Comparison of ENCODE assay signal across 8 cellular contexts in the genomic region with DNA sequence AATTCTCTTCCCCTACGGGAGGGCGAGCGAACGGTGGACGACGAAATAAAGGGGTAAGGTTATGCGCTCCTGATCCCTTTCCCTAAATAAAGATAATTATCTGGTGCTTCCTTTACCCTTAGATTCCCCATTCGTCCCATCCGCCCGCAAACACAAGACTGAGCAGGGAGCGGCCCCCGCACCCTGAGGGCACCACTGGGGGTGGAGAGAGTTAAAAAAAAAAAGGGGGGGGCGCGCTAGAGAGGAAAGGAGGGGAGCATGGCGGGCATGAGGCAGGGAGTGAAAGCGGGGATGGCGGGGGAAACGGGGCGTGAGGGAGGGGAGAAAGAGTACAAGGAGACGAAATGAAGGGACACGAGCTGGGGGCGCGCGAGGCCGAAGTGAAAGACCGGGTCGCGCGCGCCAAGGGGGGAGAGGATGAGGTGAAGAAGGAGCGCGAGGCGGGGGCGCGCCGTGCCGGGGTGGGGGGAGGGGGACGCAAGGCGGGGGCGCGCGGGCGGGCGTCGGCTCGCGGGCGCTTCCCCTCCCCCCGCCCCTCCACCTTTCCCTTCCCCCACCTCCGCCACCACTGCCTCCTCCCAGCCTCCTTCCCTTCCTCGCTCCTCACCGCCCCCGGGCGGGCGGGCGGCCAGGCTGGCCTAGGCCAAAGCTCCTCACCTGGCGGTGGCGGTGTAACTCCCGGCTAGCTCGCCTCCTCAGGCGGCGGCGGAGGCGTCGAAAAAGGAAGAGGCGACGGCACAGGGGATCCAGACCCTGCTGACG. TPM values are rescaled to one million over a fixed set of nuclear protein-coding genes. Genes with fewer than 3 reads are reported as not detected.
DNase-seq lines count a peak whose midpoint lies in the region; FAIRE-seq and TF ChIP-seq lines count a peak whose summit lies in the region.

No MANE protein-coding gene starts in this region.

- CTCF ChIA-PET in H1 (lab: Charles Lee; ENCODE audit: partially characterized antibody): interaction anchor here (0.6 to 2.3 kb wide), 8 partner anchors 8 to 295 kb away, joined by 3 to 11 read pairs (median 5); a partner anchor contains a TSS

- in situ Hi-C loops in HAP-1 (cut with MboI; ENCODE audit: low sequenced_read_pairs): no loop called here

- H2BK15ac ChIP-seq in H1 (ENCODE audit: low read length): no peak overlapping the region

- H3K9ac ChIP-seq in Loucy (ENCODE audit: low read depth, low read length, poor library complexity, severe bottlenecking) (peak overlapping the region; percentile 96), H1 (replicated peaks in 1 of 4; ENCODE audit: extremely low read depth in 1 of 4, low read depth in 3 of 4, low read length in 3 of 4) (peak overlapping the region; percentile 62 to 93 (median 78)), muscle layer of colon (ENCODE audit: low read length) (peak overlapping the region; percentile 58), stomach smooth muscle (ENCODE audit: low read length in 2 of 2) (peak overlapping the region; percentile 63 to 80)

- peak overlapping the region; percentile 62 for H3K4me3 ChIP-seq in HAP-1
- peak overlapping the region; percentile 97 for H3K4me3 ChIP-seq in Loucy (ENCODE audit: low read length, poor library complexity, severe bottlenecking)
- peak overlapping the region; percentile 68 to 100 (median 94) for H3K4me3 ChIP-seq in H1 (ENCODE audit: extremely low read depth in 1 of 4, insufficient read depth in 2 of 4, low read depth in 3 of 4, low read length in 4 of 4)
- H3K4me3 ChIP-seq in muscle layer of colon (ENCODE audit: low read depth in 1 of 2, low read length in 2 of 2): peak overlapping the region; percentile 60 to 61
- H3K4me3 ChIP-seq in stomach smooth muscle (ENCODE audit: low read length in 2 of 2): peak overlapping the region; percentile 76 to 90

- H3K23me2 ChIP-seq in H1 (ENCODE audit: low read depth, low read length): peaks cover 20% of the 10 kb centered on the region

- TF ChIP-seq EP300 in H1 (IDR thresholded peaks at IDR 0.05; ENCODE audit: borderline replicate concordance in 1 of 2, low read depth in 2 of 2, low read length in 2 of 2): no peak

- WGBS in H1 (ENCODE audit: extremely low coverage in 1 of 2, insufficient coverage in 1 of 2, insufficient read length in 1 of 2, insufficient replicate concordance in 2 of 2, low coverage in 1 of 2, low lambda C conversion rate in 2 of 2, missing lambda C conversion rate in 1 of 2), 2 experiments: 2% methylated on average over 33 of the region's 68 CpGs; no CpG with 5 or more reads in 1 of the 2 experiments

- 0 out of 4 replicates have a peak, but pooled peaks of 1 of the 2 experiments have one; percentile 11 for TF ChIP-seq RAD21 in H1 (IDR thresholded peaks at IDR 0.05 in 1 of 2, conservative IDR thresholded peaks at IDR 0.05 in 1 of 2; ENCODE audit: low read depth in 2 of 2, low read length in 2 of 2)

- H2BK12ac ChIP-seq in H1 (ENCODE audit: low read depth, low read length): peak overlapping the region; percentile 71; the same call in 1 of the 2 replicates

- H3K9me2 ChIP-seq in Loucy (replicated peaks; ENCODE audit: low read depth, low read length): no peaks in the 10 kb centered on the region

- H3K27me3 ChIP-seq in HAP-1 (ENCODE audit: low read depth) (no peaks in the 10 kb centered on the region), Loucy (ENCODE audit: insufficient read depth, low read length, poor library complexity, severe bottlenecking) (no peaks in the 10 kb centered on the region), H1 (replicated peaks in 1 of 4; ENCODE audit: control insufficient read depth in 3 of 4, extremely low read depth in 1 of 4, insufficient read depth in 3 of 4, low read length in 3 of 4) (no peaks in the 10 kb centered on the region), muscle layer of colon (ENCODE audit: control insufficient read depth in 1 of 2, insufficient read depth in 2 of 2, low read length in 2 of 2) (no peaks in the 10 kb centered on the region), stomach smooth muscle (ENCODE audit: control insufficient read depth in 1 of 2, insufficient read depth in 2 of 2, low read length in 2 of 2) (no peaks in the 10 kb centered on the region)

- H4K91ac ChIP-seq in H1 (replicated peaks; ENCODE audit: insufficient read length, low read length): peak overlapping the region; percentile 84

- H3K79me2 ChIP-seq in Loucy (ENCODE audit: insufficient read depth, low read length) (peaks cover 58% of the 10 kb centered on the region), H1 (ENCODE audit: control insufficient read depth in 1 of 2, insufficient read depth in 2 of 2, low read length in 2 of 2) (peaks cover 34 to 48% of the 10 kb centered on the region in 2 experiments)

- no peak overlapping the region for H3K14ac ChIP-seq in H1 (ENCODE audit: insufficient read length)

- H4K20me1 ChIP-seq in Loucy (ENCODE audit: insufficient read depth, low read length, poor library complexity, severe bottlenecking) (peaks cover 47% of the 10 kb centered on the region), H1 (replicated peaks in 1 of 2; ENCODE audit: control insufficient read depth in 1 of 2, insufficient read depth in 2 of 2, low read length in 2 of 2) (peaks cover 26 to 29% of the 10 kb centered on the region in 2 experiments)

- peak overlapping the region; percentile 94 for H4K5ac ChIP-seq in H1 (ENCODE audit: insufficient read length, low read depth, low read length)

- H2AK5ac ChIP-seq in H1 (ENCODE audit: low read depth, low read length): peak overlapping the region; percentile 43; the same call in 1 of the 2 replicates

- peaks cover 13% of the 10 kb centered on the region for H3K79me1 ChIP-seq in H1 (ENCODE audit: low read depth, low read length)

- H3K36me3 ChIP-seq in HAP-1 (replicated peaks) (peaks cover 9% of the 10 kb centered on the region), Loucy (ENCODE audit: insufficient read depth, low read length) (peaks cover 4% of the 10 kb centered on the region; the same call in 1 of the 2 replicates), H1 (ENCODE audit: control insufficient read depth in 2 of 4, insufficient read depth in 4 of 4, low read length in 3 of 4) (peaks cover 0 to 8% (median 0%) of the 10 kb centered on the region in 4 experiments; a peak in 4 of 8 replicates), muscle layer of colon (ENCODE audit: insufficient read depth, low read length) (peaks cover 3% of the 10 kb centered on the region), stomach smooth muscle (ENCODE audit: control insufficient read depth in 2 of 2, insufficient read depth in 2 of 2, low read length in 2 of 2) (no peaks in the 10 kb centered on the region)

- FAIRE-seq in H1 (lab: Jason Lieb, UNC): no peak

- DNase-seq in SIG-M5 treated with dmso at 0.1 percent for 504 hours (lab: John Stamatoyannopoulos, UW; ENCODE audit: unreplicated experiment) (peak; percentile 77), SIG-M5 (lab: John Stamatoyannopoulos, UW) (no peak), HAP-1 (ENCODE audit: low spot score in 2 of 2) (peak; percentile 58 to 82), H1 (ENCODE audit: low read depth in 1 of 2, low spot score in 2 of 2) (peak; percentile 31 to 60)

- no peak overlapping the region for H2BK20ac ChIP-seq in H1 (ENCODE audit: low read length)

- POLR2A ChIA-PET in H1 (lab: Charles Lee; ENCODE audit: partially characterized antibody): interaction anchor here (0.6 to 7.9 kb wide), 28 partner anchors 10 to 259 kb away, joined by 3 to 73 read pairs (median 4); a partner anchor contains a TSS

- H3K4me2 ChIP-seq in Loucy (ENCODE audit: low read depth, low read length, poor library complexity, severe bottlenecking) (peak overlapping the region; percentile 94), H1 (ENCODE audit: insufficient read depth in 1 of 2, low read depth in 2 of 2, low read length in 2 of 2) (peak overlapping the region; percentile 94 to 95)

- peaks cover 21% of the 10 kb centered on the region for H3K4me1 ChIP-seq in HAP-1
- H3K4me1 ChIP-seq in Loucy (ENCODE audit: insufficient read depth, low read length, poor library complexity, severe bottlenecking): peaks cover 36% of the 10 kb centered on the region
- H3K4me1 ChIP-seq in H1 (replicated peaks in 1 of 4; ENCODE audit: control insufficient read depth in 3 of 4, insufficient read depth in 4 of 4, low read length in 3 of 4): peaks cover 6 to 14% (median 11%) of the 10 kb centered on the region in 4 experiments
- peaks cover 35% of the 10 kb centered on the region for H3K4me1 ChIP-seq in muscle layer of colon (ENCODE audit: insufficient read depth, low read length)
- H3K4me1 ChIP-seq in stomach smooth muscle (ENCODE audit: control insufficient read depth, insufficient read depth, low read length): peaks cover 31% of the 10 kb centered on the region

- TF ChIP-seq POLR2A in H1 (IDR thresholded peaks at IDR 0.05; ENCODE audit: control extremely low read depth in 1 of 2, low read depth in 2 of 2, low read length in 2 of 2): peak; percentile 39 to 59

- H2BK5ac ChIP-seq in H1 (ENCODE audit: low read depth, low read length): peak overlapping the region; percentile 82

- H2AFZ ChIP-seq in Loucy (ENCODE audit: low read length) (peak overlapping the region; percentile 59; the same call in 1 of the 2 replicates), H1 (ENCODE audit: low read length) (no peak overlapping the region)

- TF ChIP-seq CTCF in Loucy (conservative IDR thresholded peaks at IDR 0.05; ENCODE audit: low read length) (peak; percentile 30; the same call in 1 of the 2 replicates), VCaP (conservative IDR thresholded peaks at IDR 0.05) (peak; percentile 34; the same call in 1 of the 2 replicates), H1 (IDR thresholded peaks at IDR 0.05; ENCODE audit: control extremely low read depth in 1 of 3, insufficient read depth in 1 of 3, low read depth in 1 of 3, low read length in 3 of 3) (peak; percentile 33 to 52 (median 42))

- H4K8ac ChIP-seq in H1 (ENCODE audit: extremely low read depth, insufficient read depth, low read length): peak overlapping the region; percentile 93

- H3K9me3 ChIP-seq in HAP-1 (no peaks in the 10 kb centered on the region), Loucy (ENCODE audit: insufficient read depth, low read depth, low read length) (no peaks in the 10 kb centered on the region), H1 (ENCODE audit: insufficient read depth in 2 of 2, low read depth in 1 of 2, low read length in 1 of 2) (no peaks in the 10 kb centered on the region), muscle layer of colon (ENCODE audit: low read length) (no peaks in the 10 kb centered on the region), stomach smooth muscle (ENCODE audit: control insufficient read depth in 2 of 2, low read length in 2 of 2) (no peaks in the 10 kb centered on the region)

- peak overlapping the region; percentile 60 for H3K56ac ChIP-seq in H1 (replicated peaks; ENCODE audit: insufficient read length, low read depth, low read length)

- H3K27ac ChIP-seq in VCaP (peak overlapping the region; percentile 96), H1 (ENCODE audit: low read depth, low read length) (peak overlapping the region; percentile 72; the same call in 1 of the 2 replicates), muscle layer of colon (ENCODE audit: low read depth, low read length) (peak overlapping the region; percentile 29), stomach smooth muscle (ENCODE audit: low read length) (peak overlapping the region; percentile 60)

- H3K23ac ChIP-seq in H1 (ENCODE audit: insufficient read length): no peak overlapping the region

- H3K4ac ChIP-seq in H1 (replicated peaks; ENCODE audit: insufficient read length, low read depth, low read length): no peak overlapping the region

- peak overlapping the region; percentile 60 for H3K18ac ChIP-seq in H1 (ENCODE audit: extremely low read depth, low read length)

- no peak overlapping the region for H2BK120ac ChIP-seq in H1 (replicated peaks; ENCODE audit: low read depth, low read length)

- no peaks in the 10 kb centered on the region for H3F3A ChIP-seq in Loucy (ENCODE audit: low read depth)

RNA-seq across cellular contexts. Expression of a gene that starts 0.5 kb away (rescaled TPM):
- total RNA-seq in H1 (2021; fragmentation: NEBNext Ultra II Directional; extraction: Animal tissue kit (Norgen Biotek cat#: 25700)): 39.1 and 41.5 TPM in 2 replicates
- 8.4 and 9.6 TPM in 2 replicates for polyA plus RNA-seq in H1 (2011; rRNA removed)
- 5.7 TPM for polyA plus RNA-seq in H1 (2011; cell fraction: cytosol; rRNA removed)
- polyA plus RNA-seq in H1 (2011; cell fraction: nucleus; rRNA removed): 14.4 TPM
- 14.1 to 17.3 TPM (median 15.9 TPM) in 4 replicates for polyA plus RNA-seq in H1 (2012, experiment 1 of 2)
- polyA plus RNA-seq in H1 (2012, experiment 2 of 2): 5.4 TPM
- polyA plus RNA-seq in H1 (2013, experiment 1 of 2): 16.3 TPM
- 15.3 TPM for polyA plus RNA-seq in H1 (2013, experiment 2 of 2)
- 15.4 and 21.1 TPM in 2 replicates for polyA minus RNA-seq in H1 (2011; rRNA and poly(A)+ RNA removed)
- 28.8 TPM for polyA minus RNA-seq in H1 (2011; cell fraction: cytosol; rRNA and poly(A)+ RNA removed)
- polyA minus RNA-seq in H1 (2011; cell fraction: nucleus; rRNA and poly(A)+ RNA removed): 11.3 TPM

RNA-seq across cellular contexts. Expression of a gene that starts 24.3 kb away (rescaled TPM):
- total RNA-seq in H1 (2021; fragmentation: NEBNext Ultra II Directional; extraction: Animal tissue kit (Norgen Biotek cat#: 25700)): 61.1 and 62.8 TPM in 2 replicates
- 45.6 and 80.8 TPM in 2 replicates for polyA plus RNA-seq in H1 (2011; rRNA removed)
- 43.8 TPM for polyA plus RNA-seq in H1 (2011; cell fraction: cytosol; rRNA removed)
- polyA plus RNA-seq in H1 (2011; cell fraction: nucleus; rRNA removed): 447 TPM
- polyA plus RNA-seq in H1 (2012, experiment 1 of 2): 46.8 to 78.5 TPM (median 62.4 TPM) in 4 replicates
- polyA plus RNA-seq in H1 (2012, experiment 2 of 2): 37.6 TPM
- 32.7 TPM for polyA plus RNA-seq in H1 (2013, experiment 1 of 2)
- 29.6 TPM for polyA plus RNA-seq in H1 (2013, experiment 2 of 2)
- polyA minus RNA-seq in H1 (2011; rRNA and poly(A)+ RNA removed): 38.0 and 44.4 TPM in 2 replicates
- polyA minus RNA-seq in H1 (2011; cell fraction: cytosol; rRNA and poly(A)+ RNA removed): 42.5 TPM
- polyA minus RNA-seq in H1 (2011; cell fraction: nucleus; rRNA and poly(A)+ RNA removed): 138 TPM

RNA-seq across cellular contexts. Expression of a gene that starts 36.2 kb away (rescaled TPM):
- total RNA-seq in H1 (2021; fragmentation: NEBNext Ultra II Directional; extraction: Animal tissue kit (Norgen Biotek cat#: 25700)): 28.6 and 33.7 TPM in 2 replicates
- polyA plus RNA-seq in H1 (2011; rRNA removed): 34.3 and 38.8 TPM in 2 replicates
- polyA plus RNA-seq in H1 (2011; cell fraction: cytosol; rRNA removed): 22.6 TPM
- 101 TPM for polyA plus RNA-seq in H1 (2011; cell fraction: nucleus; rRNA removed)
- 31.4 to 36.7 TPM (median 34.1 TPM) in 4 replicates for polyA plus RNA-seq in H1 (2012, experiment 1 of 2)
- 31.5 TPM for polyA plus RNA-seq in H1 (2012, experiment 2 of 2)
- polyA plus RNA-seq in H1 (2013, experiment 1 of 2): 29.7 TPM
- polyA plus RNA-seq in H1 (2013, experiment 2 of 2): 24.9 TPM
- 18.6 and 26.3 TPM in 2 replicates for polyA minus RNA-seq in H1 (2011; rRNA and poly(A)+ RNA removed)
- 19.1 TPM for polyA minus RNA-seq in H1 (2011; cell fraction: cytosol; rRNA and poly(A)+ RNA removed)
- 25.6 TPM for polyA minus RNA-seq in H1 (2011; cell fraction: nucleus; rRNA and poly(A)+ RNA removed)

RNA-seq across cellular contexts. Expression of a gene that starts 41.1 kb away (rescaled TPM):
- total RNA-seq in H1 (2021; fragmentation: NEBNext Ultra II Directional; extraction: Animal tissue kit (Norgen Biotek cat#: 25700)): 238 and 244 TPM in 2 replicates
- 318 and 337 TPM in 2 replicates for polyA plus RNA-seq in H1 (2011; rRNA removed)
- 249 TPM for polyA plus RNA-seq in H1 (2011; cell fraction: cytosol; rRNA removed)
- polyA plus RNA-seq in H1 (2011; cell fraction: nucleus; rRNA removed): 206 TPM
- polyA plus RNA-seq in H1 (2012, experiment 1 of 2): 250 to 308 TPM (median 302 TPM) in 4 replicates
- 383 TPM for polyA plus RNA-seq in H1 (2012, experiment 2 of 2)
- polyA plus RNA-seq in H1 (2013, experiment 1 of 2): 302 TPM
- polyA plus RNA-seq in H1 (2013, experiment 2 of 2): 352 TPM
- polyA minus RNA-seq in H1 (2011; rRNA and poly(A)+ RNA removed): 189 and 240 TPM in 2 replicates
- 126 TPM for polyA minus RNA-seq in H1 (2011; cell fraction: cytosol; rRNA and poly(A)+ RNA removed)
- polyA minus RNA-seq in H1 (2011; cell fraction: nucleus; rRNA and poly(A)+ RNA removed): 94.0 TPM

RNA-seq across cellular contexts. Expression of a gene that starts 45.4 kb away (rescaled TPM):
- total RNA-seq in H1 (2021; fragmentation: NEBNext Ultra II Directional; extraction: Animal tissue kit (Norgen Biotek cat#: 25700)): 34.4 and 37.2 TPM in 2 replicates
- polyA plus RNA-seq in H1 (2011; rRNA removed): 50.2 and 54.0 TPM in 2 replicates
- polyA plus RNA-seq in H1 (2011; cell fraction: cytosol; rRNA removed): 57.3 TPM
- 103 TPM for polyA plus RNA-seq in H1 (2011; cell fraction: nucleus; rRNA removed)
- 41.0 to 47.4 TPM (median 45.7 TPM) in 4 replicates for polyA plus RNA-seq in H1 (2012, experiment 1 of 2)
- polyA plus RNA-seq in H1 (2012, experiment 2 of 2): 52.5 TPM
- 35.5 TPM for polyA plus RNA-seq in H1 (2013, experiment 1 of 2)
- 33.0 TPM for polyA plus RNA-seq in H1 (2013, experiment 2 of 2)
- polyA minus RNA-seq in H1 (2011; rRNA and poly(A)+ RNA removed): 69.0 and 69.5 TPM in 2 replicates
- polyA minus RNA-seq in H1 (2011; cell fraction: cytosol; rRNA and poly(A)+ RNA removed): 24.7 TPM
- polyA minus RNA-seq in H1 (2011; cell fraction: nucleus; rRNA and poly(A)+ RNA removed): 36.2 TPM

Comparison
In these comparisons a context has a peak if more than half of its experiments do, and no peak if none do; other contexts are left out.
1. H3K27ac ChIP-seq: peak in every context shown above with its lines; median percentile 96 in VCaP; 72 in H1; 60 in stomach smooth muscle; 29 in muscle layer of colon.